In genomic region chr9:116361558-116361957, GRCh38 we compare ENCODE assay signal across 21 cellular contexts.
"Had no signal": no experiment of that assay in that cellular context is flagged by ENCODE, and none has a peak within 500 bp of the region (broad histone marks: within the 10 kb centered on the region; RNA-seq: fewer than 3 reads in every experiment).

No MANE protein-coding gene starts in this region.

- H3K4me1 ChIP-seq: transverse colon had no signal

- H3K4me3 ChIP-seq: body of pancreas, mucosa of descending colon, sigmoid colon, smooth muscle cell, stomach, suprapubic skin, transverse colon had no signal

- FAIRE-seq: colon, endothelial cell of umbilical vein, urothelium cell line had no signal

- H3K27ac ChIP-seq: body of pancreas, sigmoid colon, stomach, suprapubic skin, transverse colon, VCaP had no signal

- H3K27me3 ChIP-seq: body of pancreas, sigmoid colon, stomach, suprapubic skin, transverse colon had no signal

- DNase-seq: activated CD4-positive, alpha-beta T cell treated with anti-CD3 and anti-CD28 coated beads, Interleukin-2, amount 10 ng/mL, durations not matched to agents 7 days and 5 days; activated CD4-positive, CD25-positive, alpha-beta regulatory T cell treated with anti-CD3 and anti-CD28 coated beads, Interleukin-2, amount 50 U/mL, for 72 hours; activated CD8-positive, alpha-beta T cell treated with anti-CD3 and anti-CD28 coated beads, Interleukin-2, amount 10 ng/mL, durations not matched to agents 7 days and 5 days; activated gamma-delta T cell treated with Interleukin-2 at 50 U/mL for 16 hours; anterior cingulate cortex; body of pancreas; effector memory CD4-positive, alpha-beta T cell; foreskin melanocyte; mucosa of descending colon; sigmoid colon; stimulated activated CD4-positive, alpha-beta T cell treated with anti-CD3 and anti-CD28 coated beads, Interleukin-15, amount 100 ng/mL, for 24 hours; stomach; transverse colon had no signal

- H3K9me3 ChIP-seq: body of pancreas, mucosa of descending colon, sigmoid colon, stomach, suprapubic skin, transverse colon had no signal

- H3K36me3 ChIP-seq: sigmoid colon, transverse colon had no signal

- ATAC-seq: activated CD8-positive, alpha-beta T cell treated with anti-CD3 and anti-CD28 coated beads, Interleukin-2, amount 10 ng/mL, durations not matched to agents 7 days and 5 days; body of pancreas; esophagus mucosa; mucosa of descending colon; stimulated activated memory B cell treated with anti-CD40 and anti-IgM and Interleukin-4, amounts not matched to agents 10 μg/mL and 1 μg/mL and 100 μg/mL, for 72 hours had no signal
